23 cellular contexts compared by ENCODE assay signal in the genomic region with DNA sequence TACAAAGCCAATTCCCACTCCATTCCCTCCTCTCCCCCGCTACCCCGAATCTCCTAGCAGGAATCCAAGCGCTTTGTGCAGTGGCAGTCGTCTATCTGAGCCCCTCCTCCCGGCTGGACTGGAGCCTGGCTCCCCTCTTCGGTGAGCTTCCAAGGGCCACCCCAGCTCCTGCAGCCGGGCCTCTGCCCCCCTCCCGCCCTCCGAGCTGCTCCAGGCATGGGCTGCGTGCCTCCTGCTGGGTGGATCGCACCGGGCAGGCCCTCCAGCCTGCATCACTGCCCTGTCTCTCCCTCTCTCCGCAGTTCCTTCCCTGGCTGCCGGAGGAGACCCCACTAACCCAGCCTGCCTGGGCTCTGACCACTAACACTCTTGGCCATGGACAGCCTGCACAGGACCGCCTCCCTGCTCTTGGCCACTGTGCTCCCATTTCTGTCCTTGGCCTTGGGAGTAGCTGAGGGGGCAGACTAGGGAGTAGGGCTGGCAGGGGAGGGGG. TPM values are rescaled to one million over a fixed set of nuclear protein-coding genes. Genes with fewer than 3 reads are reported as not detected.
DNase-seq lines count a peak whose midpoint lies in the region; ATAC-seq, FAIRE-seq and TF ChIP-seq lines count a peak whose summit lies in the region.
"Had no signal": no experiment of that assay in that cellular context is flagged by ENCODE, and none has a peak within 500 bp of the region (broad histone marks: within the 10 kb centered on the region; RNA-seq: fewer than 3 reads in every experiment).

No MANE protein-coding gene starts in this region.

- peaks cover 0 to 28% (median 20%) of the 10 kb centered on the region in 4 experiments; a peak in 6 of 7 replicates for H3K4me1 ChIP-seq in H1 (replicated peaks in 1 of 4; ENCODE audit: control insufficient read depth in 3 of 4, insufficient read depth in 4 of 4, low read length in 3 of 4)
- H3K4me1 ChIP-seq in testis = peaks cover 31% of the 10 kb centered on the region
- H3K4me1 ChIP-seq: BE2C had no signal

- H3K27ac ChIP-seq in H1 (ENCODE audit: low read depth, low read length) (no peak overlapping the region), testis (peak overlapping the region; percentile 39 to 61)
- H3K27ac ChIP-seq: cardiac muscle cell, suprapubic skin had no signal

- H3K79me1 ChIP-seq in H1 (ENCODE audit: low read depth, low read length) = peaks cover 7% of the 10 kb centered on the region; the same call in 1 of the 2 replicates

- H2BK12ac ChIP-seq in H1 (ENCODE audit: low read depth, low read length) = peak overlapping the region; percentile 84; the same call in 1 of the 2 replicates

- peak overlapping the region; percentile 47 for H3K4me3 Mint-ChIP-seq in WTC11
- H3K4me3 Mint-ChIP-seq: activated CD4-positive, alpha-beta memory T cell treated with anti-CD3 and anti-CD28 coated beads for 36 hours; activated naive CD8-positive, alpha-beta T cell; activated T-cell treated with anti-CD3 and anti-CD28 coated beads, Interleukin-2, amount 50 U/mL, for 24 hours; immature natural killer cell had no signal

- peak; percentile 34 for DNase-seq in WTC11 (ENCODE audit: low spot score)
- DNase-seq in H1 (ENCODE audit: low read depth in 1 of 2, low spot score in 2 of 2) = peak in 1 of 2 experiments; percentile 61
- DNase-seq in medulla oblongata (ENCODE audit: extremely low spot score) = peak; percentile 35
- DNase-seq in testis = peak; percentile 56
- no peak for DNase-seq in SHP77 treated with DMSO at 0.1 percent for 48 hours (lab: John Stamatoyannopoulos, UW)
- DNase-seq: activated CD4-positive, alpha-beta memory T cell treated with anti-CD3 and anti-CD28 coated beads for 36 hours; activated T-cell treated with anti-CD3 and anti-CD28 coated beads, Interleukin-2, amount 50 U/mL, for 24 hours; BE2C; immature natural killer cell; mesenchymal stem cell; MG63; NCI-H1930; NCI-H526; stimulated activated CD4-positive, alpha-beta T cell treated with anti-CD3 and anti-CD28 coated beads, Interleukin-2, amount 100 ng/mL, for 48 hours; SW 1271 had no signal

- H3K4me2 ChIP-seq in H1 (ENCODE audit: insufficient read depth in 1 of 2, low read depth in 2 of 2, low read length in 2 of 2) = peak overlapping the region; percentile 11 to 55; a peak in 3 of 4 replicates

- peak overlapping the region; percentile 88; the same call in 1 of the 2 replicates for H2BK15ac ChIP-seq in H1 (ENCODE audit: low read length)

- H3K9me3 Mint-ChIP-seq in WTC11 = no peaks in the 10 kb centered on the region
- H3K9me3 Mint-ChIP-seq: activated CD4-positive, alpha-beta memory T cell treated with anti-CD3 and anti-CD28 coated beads for 36 hours; activated T-cell treated with anti-CD3 and anti-CD28 coated beads, Interleukin-2, amount 50 U/mL, for 24 hours; immature natural killer cell had no signal

- H3K23me2 ChIP-seq in H1 (ENCODE audit: low read depth, low read length) = peaks cover 1% of the 10 kb centered on the region; the same call in 1 of the 2 replicates

- ATAC-seq in WTC11 (peak; percentile 12), HG03378 (IDR thresholded peaks at IDR 0.05; ENCODE audit: unreplicated experiment) (no peak), SK-N-SH treated with all-trans-retinoic acid at 6 μM for 48 hours (no peak)
- ATAC-seq: Panc1 had no signal

- H3K56ac ChIP-seq in H1 (replicated peaks; ENCODE audit: insufficient read length, low read depth, low read length) = no peak overlapping the region

- 0 out of 2 replicates have a peak, but pooled peaks cover 1% of the 10 kb centered on the region for H3K36me3 Mint-ChIP-seq in WTC11
- H3K36me3 Mint-ChIP-seq: activated CD4-positive, alpha-beta memory T cell treated with anti-CD3 and anti-CD28 coated beads for 36 hours; activated naive CD8-positive, alpha-beta T cell had no signal

- no peak overlapping the region for H2AK5ac ChIP-seq in H1 (ENCODE audit: low read depth, low read length)

- no peak overlapping the region for H3K23ac ChIP-seq in H1 (ENCODE audit: insufficient read length)

- H4K20me1 ChIP-seq in H1 (replicated peaks in 1 of 2; ENCODE audit: control insufficient read depth in 1 of 2, insufficient read depth in 2 of 2, low read length in 2 of 2) = peaks cover 11 to 24% of the 10 kb centered on the region in 2 experiments

- H2BK20ac ChIP-seq in H1 (ENCODE audit: low read length) = 0 out of 2 replicates have a peak overlapping the region, but pooled peaks have one; percentile 61

- peaks cover 0 to 6% (median 0%) of the 10 kb centered on the region in 4 experiments; a peak in 1 of 8 replicates for H3K36me3 ChIP-seq in H1 (ENCODE audit: control insufficient read depth in 2 of 4, insufficient read depth in 4 of 4, low read length in 3 of 4)
- no peaks in the 10 kb centered on the region for H3K36me3 ChIP-seq in testis (ENCODE audit: low read depth, missing control alignments)
- H3K36me3 ChIP-seq: BE2C, cardiac muscle cell, suprapubic skin had no signal

- no peak overlapping the region for H2AFZ ChIP-seq in H1 (ENCODE audit: low read length)

- H4K5ac ChIP-seq in H1 (ENCODE audit: insufficient read length, low read depth, low read length) = no peak overlapping the region

- no peak for FAIRE-seq in H1 (lab: Jason Lieb, UNC)
- FAIRE-seq: endothelial cell of umbilical vein, frontal cortex had no signal

- H3K27me3 ChIP-seq in H1 (replicated peaks in 1 of 4; ENCODE audit: control insufficient read depth in 3 of 4, extremely low read depth in 1 of 4, insufficient read depth in 3 of 4, low read length in 3 of 4) (peaks cover 0 to 2% (median 0%) of the 10 kb centered on the region in 4 experiments; a peak in 1 of 7 replicates), testis (no peaks in the 10 kb centered on the region)
- H3K27me3 ChIP-seq: cardiac muscle cell, suprapubic skin had no signal

- intact Hi-C loops in testis (cut with DNase I; ENCODE audit: low total_unique reads) = no loop called here

- H3K9me3 ChIP-seq in H1 (ENCODE audit: insufficient read depth in 2 of 2, low read depth in 1 of 2, low read length in 1 of 2) (no peaks in the 10 kb centered on the region), testis (no peaks in the 10 kb centered on the region)
- H3K9me3 ChIP-seq: BE2C, MG63, suprapubic skin had no signal

- WGBS in H1 (ENCODE audit: extremely low coverage in 1 of 2, insufficient coverage in 1 of 2, insufficient read length in 1 of 2, insufficient replicate concordance in 2 of 2, low coverage in 1 of 2, low lambda C conversion rate in 2 of 2, missing lambda C conversion rate in 1 of 2), 2 experiments = 47% methylated on average over 14 of the region's 15 CpGs; no CpG with 5 or more reads in 1 of the 2 experiments
- WGBS in testis, 2 donors = 31 to 36% methylated on average over 3 to 14 of the region's 15 CpGs

- no peak for TF ChIP-seq EP300 in H1 (IDR thresholded peaks at IDR 0.05; ENCODE audit: borderline replicate concordance in 1 of 2, low read depth in 2 of 2, low read length in 2 of 2)

- no peak for TF ChIP-seq CTCF in WTC11 (IDR thresholded peaks at IDR 0.05)
- no peak for TF ChIP-seq CTCF in H1 (IDR thresholded peaks at IDR 0.05; ENCODE audit: control extremely low read depth in 1 of 3, insufficient read depth in 1 of 3, low read depth in 1 of 3, low read length in 3 of 3)
- no peak for TF ChIP-seq CTCF in testis (IDR thresholded peaks at IDR 0.05)

- H3K4me1 Mint-ChIP-seq in WTC11 = peaks cover 37% of the 10 kb centered on the region

- POLR2A ChIA-PET in WTC11 (lab: Charles Lee) = interaction anchor here (0.8 to 1.0 kb wide), 3 partner anchors 13 to 16 kb away, joined by 3 to 4 read pairs (median 3); partner anchors contain the start of gene LENG8
- POLR2A ChIA-PET in H1 (lab: Charles Lee; ENCODE audit: partially characterized antibody) = interaction anchor here (0.6 to 13.5 kb wide), 13 partner anchors 9 to 1278 kb away, joined by 3 to 133 read pairs (median 4); partner anchors contain the start of genes LENG8 and TTYH1

- no peak overlapping the region for H2BK120ac ChIP-seq in H1 (replicated peaks; ENCODE audit: low read depth, low read length)

- H3K4me3 ChIP-seq in H1 (ENCODE audit: extremely low read depth in 1 of 4, insufficient read depth in 2 of 4, low read depth in 3 of 4, low read length in 4 of 4) = peak overlapping the region in 1 of 4 experiments; percentile 20; a peak in 1 of 8 replicates
- H3K4me3 ChIP-seq in testis = no peak overlapping the region
- H3K4me3 ChIP-seq: cardiac muscle cell, MG63, suprapubic skin had no signal

- TF ChIP-seq RAD21 in H1 (IDR thresholded peaks at IDR 0.05 in 1 of 2, conservative IDR thresholded peaks at IDR 0.05 in 1 of 2; ENCODE audit: low read depth in 2 of 2, low read length in 2 of 2) = no peak

- peak overlapping the region; percentile 23; the same call in 1 of the 2 replicates for H3K27ac Mint-ChIP-seq in WTC11
- H3K27ac Mint-ChIP-seq: activated CD4-positive, alpha-beta memory T cell treated with anti-CD3 and anti-CD28 coated beads for 36 hours; activated naive CD8-positive, alpha-beta T cell; activated T-cell treated with anti-CD3 and anti-CD28 coated beads, Interleukin-2, amount 50 U/mL, for 24 hours had no signal

- CTCF ChIA-PET in WTC11 (lab: Charles Lee) = interaction anchor here (0.7 to 6.2 kb wide), 5 partner anchors 14 to 45 kb away, joined by 3 to 53 read pairs (median 3); partner anchors contain the start of gene TTYH1
- CTCF ChIA-PET in H1 (lab: Charles Lee; ENCODE audit: partially characterized antibody) = interaction anchor here (0.6 to 7.4 kb wide), 7 partner anchors 12 to 1707 kb away, joined by 3 to 109 read pairs (median 10); partner anchors contain the start of gene LENG8

- H3K27me3 Mint-ChIP-seq in WTC11 (ENCODE audit: low read depth) = peaks cover 34% of the 10 kb centered on the region
- H3K27me3 Mint-ChIP-seq: activated CD4-positive, alpha-beta memory T cell treated with anti-CD3 and anti-CD28 coated beads for 36 hours; activated naive CD8-positive, alpha-beta T cell; activated T-cell treated with anti-CD3 and anti-CD28 coated beads, Interleukin-2, amount 50 U/mL, for 24 hours had no signal

- peak overlapping the region; percentile 81 for H2BK5ac ChIP-seq in H1 (ENCODE audit: low read depth, low read length)

- no peak overlapping the region for H3K9ac ChIP-seq in H1 (replicated peaks in 1 of 4; ENCODE audit: extremely low read depth in 1 of 4, low read depth in 3 of 4, low read length in 3 of 4)

- H3K4ac ChIP-seq in H1 (replicated peaks; ENCODE audit: insufficient read length, low read depth, low read length) = no peak overlapping the region

- no peak for TF ChIP-seq POLR2A in H1 (IDR thresholded peaks at IDR 0.05; ENCODE audit: control extremely low read depth in 1 of 2, low read depth in 2 of 2, low read length in 2 of 2)
- TF ChIP-seq POLR2A in testis (IDR thresholded peaks at IDR 0.05) = no peak

- peak overlapping the region; percentile 83; the same call in 1 of the 2 replicates for H3K18ac ChIP-seq in H1 (ENCODE audit: extremely low read depth, low read length)

- no peak overlapping the region; the same call in 1 of the 2 replicates for H4K8ac ChIP-seq in H1 (ENCODE audit: extremely low read depth, insufficient read depth, low read length)

- no peak overlapping the region for H3K14ac ChIP-seq in H1 (ENCODE audit: insufficient read length)

- no peaks in the 10 kb centered on the region for H3K79me2 ChIP-seq in H1 (ENCODE audit: control insufficient read depth in 1 of 2, insufficient read depth in 2 of 2, low read length in 2 of 2)

- H4K91ac ChIP-seq in H1 (replicated peaks; ENCODE audit: insufficient read length, low read length) = peak overlapping the region; percentile 7

RNA-seq across cellular contexts. Expression of gene LENG8, which starts 12.9 kb away (rescaled TPM):
- total RNA-seq in WTC11 (2021) (175 to 187 TPM (median 187 TPM) in 3 replicates), testis (100 to 1,000 TPM; 313 to 507 TPM)
- 108 TPM in 2 replicates for total RNA-seq in H1 (2021; fragmentation: NEBNext Ultra II Directional; extraction: Animal tissue kit (Norgen Biotek cat#: 25700))
- polyA plus RNA-seq in H1 (2011; rRNA removed) (62.2 and 113 TPM in 2 replicates), testis (ENCODE audit: insufficient read depth, low read depth, low replicate concordance) (167 TPM)
- polyA plus RNA-seq in H1 (2011; cell fraction: cytosol; rRNA removed) = 82.3 TPM
- polyA plus RNA-seq in H1 (2011; cell fraction: nucleus; rRNA removed) = 580 TPM
- polyA plus RNA-seq in H1 (2012, experiment 1 of 2) = 100 to 168 TPM (median 138 TPM) in 4 replicates
- polyA plus RNA-seq in H1 (2012, experiment 2 of 2) = 126 TPM
- polyA plus RNA-seq in H1 (2013, experiment 1 of 2) = 120 TPM
- 103 TPM for polyA plus RNA-seq in H1 (2013, experiment 2 of 2)
- polyA minus RNA-seq in H1 (2011; rRNA and poly(A)+ RNA removed) = 58.2 and 88.9 TPM in 2 replicates
- polyA minus RNA-seq in H1 (2011; cell fraction: cytosol; rRNA and poly(A)+ RNA removed) = 42.4 TPM
- polyA minus RNA-seq in H1 (2011; cell fraction: nucleus; rRNA and poly(A)+ RNA removed) = 91.6 TPM

RNA-seq across cellular contexts. Expression of gene TTYH1, which starts 20.8 kb away (rescaled TPM):
- total RNA-seq in WTC11 (2021) (35.9 to 38.2 TPM (median 37.1 TPM) in 3 replicates), testis (100 to 1,000 TPM; 226 to 248 TPM)
- total RNA-seq in H1 (2021; fragmentation: NEBNext Ultra II Directional; extraction: Animal tissue kit (Norgen Biotek cat#: 25700)) = 24.3 and 26.7 TPM in 2 replicates
- polyA plus RNA-seq in H1 (2011; rRNA removed) (46.5 and 92.1 TPM in 2 replicates), testis (ENCODE audit: insufficient read depth, low read depth, low replicate concordance) (126 TPM)
- 41.6 TPM for polyA plus RNA-seq in H1 (2011; cell fraction: cytosol; rRNA removed)
- polyA plus RNA-seq in H1 (2011; cell fraction: nucleus; rRNA removed) = 72.1 TPM
- 14.7 to 48.5 TPM (median 38.0 TPM) in 4 replicates for polyA plus RNA-seq in H1 (2012, experiment 1 of 2)
- polyA plus RNA-seq in H1 (2012, experiment 2 of 2) = 32.8 TPM
- 51.0 TPM for polyA plus RNA-seq in H1 (2013, experiment 1 of 2)
- 53.6 TPM for polyA plus RNA-seq in H1 (2013, experiment 2 of 2)
- polyA minus RNA-seq in H1 (2011; rRNA and poly(A)+ RNA removed) = 16.3 and 25.9 TPM in 2 replicates
- polyA minus RNA-seq in H1 (2011; cell fraction: cytosol; rRNA and poly(A)+ RNA removed) = 27.7 TPM
- 16.1 TPM for polyA minus RNA-seq in H1 (2011; cell fraction: nucleus; rRNA and poly(A)+ RNA removed)
- total RNA-seq: activated CD4-positive, alpha-beta memory T cell treated with anti-CD3 and anti-CD28 coated beads for 36 hours; cardiac muscle cell; endothelial cell of umbilical vein had no signal
- polyA plus RNA-seq: endothelial cell of umbilical vein had no signal

RNA-seq across cellular contexts. Expression of gene LENG9, which starts 27.5 kb away (rescaled TPM):
- total RNA-seq in WTC11 (2021) (6.1 to 7.5 TPM (median 6.9 TPM) in 3 replicates), testis (1 to 10 TPM; 5.6 to 5.8 TPM)
- 3.9 and 4.0 TPM in 2 replicates for total RNA-seq in H1 (2021; fragmentation: NEBNext Ultra II Directional; extraction: Animal tissue kit (Norgen Biotek cat#: 25700))
- polyA plus RNA-seq in H1 (2011; rRNA removed) (1.6 and 2.6 TPM in 2 replicates), testis (ENCODE audit: insufficient read depth, low read depth, low replicate concordance) (1.9 TPM)
- 2.5 TPM for polyA plus RNA-seq in H1 (2011; cell fraction: cytosol; rRNA removed)
- 2.5 TPM for polyA plus RNA-seq in H1 (2011; cell fraction: nucleus; rRNA removed)
- polyA plus RNA-seq in H1 (2012, experiment 1 of 2) = 2.4 to 5.0 TPM (median 3.8 TPM) in 4 replicates
- polyA plus RNA-seq in H1 (2012, experiment 2 of 2) = 2.3 TPM
- 1.8 TPM for polyA plus RNA-seq in H1 (2013, experiment 1 of 2)
- 1.5 TPM for polyA plus RNA-seq in H1 (2013, experiment 2 of 2)
- 1.3 and 1.7 TPM in 2 replicates for polyA minus RNA-seq in H1 (2011; rRNA and poly(A)+ RNA removed)
- polyA minus RNA-seq in H1 (2011; cell fraction: cytosol; rRNA and poly(A)+ RNA removed) = 3.4 TPM
- polyA minus RNA-seq in H1 (2011; cell fraction: nucleus; rRNA and poly(A)+ RNA removed) = 7.7 TPM
- polyA plus RNA-seq: cardiac muscle cell had no signal

RNA-seq across cellular contexts. Expression of gene CDC42EP5, which starts 37.0 kb away (rescaled TPM):
- total RNA-seq in WTC11 (2021) = 11.5 to 19.8 TPM (median 18.3 TPM) in 3 replicates
- total RNA-seq in H1 (2021; fragmentation: NEBNext Ultra II Directional; extraction: Animal tissue kit (Norgen Biotek cat#: 25700)) = 2.1 and 4.8 TPM in 2 replicates
- polyA plus RNA-seq in H1 (2011; rRNA removed) = 1.8 and 4.2 TPM in 2 replicates
- polyA plus RNA-seq in H1 (2011; cell fraction: cytosol; rRNA removed) = 3.5 TPM
- 2.8 TPM for polyA plus RNA-seq in H1 (2011; cell fraction: nucleus; rRNA removed)
- polyA plus RNA-seq in H1 (2012, experiment 1 of 2) = 1.8 to 4.6 TPM (median 2.9 TPM) in 4 replicates
- polyA plus RNA-seq in H1 (2012, experiment 2 of 2) = 6.6 TPM
- polyA plus RNA-seq in H1 (2013, experiment 1 of 2) = 5.2 TPM
- 6.3 TPM for polyA plus RNA-seq in H1 (2013, experiment 2 of 2)
- 0.22 TPM in 1 of 2 replicates, not detected in the other for polyA minus RNA-seq in H1 (2011; rRNA and poly(A)+ RNA removed)
- polyA minus RNA-seq in H1 (2011; cell fraction: cytosol; rRNA and poly(A)+ RNA removed) = 4.1 TPM
- polyA minus RNA-seq in H1 (2011; cell fraction: nucleus; rRNA and poly(A)+ RNA removed) = 1.8 TPM
- total RNA-seq in testis = 10 to 100 TPM; 10.2 to 11.9 TPM
- 7.8 TPM for polyA plus RNA-seq in testis (ENCODE audit: insufficient read depth, low read depth, low replicate concordance)
- total RNA-seq: activated CD4-positive, alpha-beta memory T cell treated with anti-CD3 and anti-CD28 coated beads for 36 hours had no signal
- polyA plus RNA-seq: immature natural killer cell had no signal
